In genomic region chr12:14682231-14682630, GRCh38 we compare ENCODE assay signal across 13 cellular contexts. TPM values are rescaled to one million over a fixed set of nuclear protein-coding genes. Genes with fewer than 3 reads are reported as not detected.
DNase-seq lines count a peak whose midpoint lies in the region; ATAC-seq and TF ChIP-seq lines count a peak whose summit lies in the region.
"Not testable (repeated sequence)": the region's sequence is repeated elsewhere in the genome, so short reads cannot be mapped to it uniquely, and the experiment has no call there.
"Had no signal": no experiment of that assay in that cellular context is flagged by ENCODE, and none has a peak within 500 bp of the region (broad histone marks: within the 10 kb centered on the region; RNA-seq: fewer than 3 reads in every experiment).

No MANE protein-coding gene starts in this region.

- not testable (repeated sequence) for H3K36me3 Mint-ChIP-seq in activated CD4-positive, alpha-beta T cell treated with anti-CD3 and anti-CD28 coated beads for 36 hours (ENCODE audit: low read depth); activated CD4-positive, alpha-beta memory T cell treated with anti-CD3 and anti-CD28 coated beads for 36 hours; activated T-cell treated with anti-CD3 and anti-CD28 coated beads, Interleukin-2, amount 50 U/mL, for 24 hours (ENCODE audit: low read depth); activated T-helper 17 cell treated with anti-CD3 and anti-CD28 coated beads, Interleukin-2, amount 50 U/mL, for 72 hours (ENCODE audit: low read depth); activated naive CD4-positive, alpha-beta T cell treated with anti-CD3 and anti-CD28 coated beads, Interleukin-2, amount 50 U/mL, for 72 hours; nephron progenitor cell (ENCODE audit: low read depth)

- H3K4me3 Mint-ChIP-seq in activated CD4-positive, alpha-beta T cell treated with anti-CD3 and anti-CD28 coated beads for 36 hours; activated CD4-positive, alpha-beta memory T cell treated with anti-CD3 and anti-CD28 coated beads for 36 hours; activated T-cell treated with anti-CD3 and anti-CD28 coated beads, Interleukin-2, amount 50 U/mL, for 24 hours; activated T-helper 17 cell treated with anti-CD3 and anti-CD28 coated beads, Interleukin-2, amount 50 U/mL, for 72 hours; nephron progenitor cell: not testable (repeated sequence)

- CTCF ChIA-PET in activated CD4-positive, alpha-beta T cell treated with anti-CD3 and anti-CD28 coated beads for 36 hours (lab: Charles Lee), result interaction anchor here (1.2 kb wide), 1 partner anchor 34 kb away, joined by 3 read pairs; no protein-coding TSS in a partner anchor
- CTCF ChIA-PET in activated CD4-positive, alpha-beta memory T cell treated with anti-CD3 and anti-CD28 coated beads for 36 hours (lab: Charles Lee), result not testable (repeated sequence)

- not testable (repeated sequence) for H3K27ac Mint-ChIP-seq in activated CD4-positive, alpha-beta T cell treated with anti-CD3 and anti-CD28 coated beads for 36 hours; activated CD4-positive, alpha-beta memory T cell treated with anti-CD3 and anti-CD28 coated beads for 36 hours; activated T-helper 17 cell treated with anti-CD3 and anti-CD28 coated beads, Interleukin-2, amount 50 U/mL, for 72 hours; activated naive CD4-positive, alpha-beta T cell treated with anti-CD3 and anti-CD28 coated beads, Interleukin-2, amount 50 U/mL, for 72 hours
- H3K27ac Mint-ChIP-seq in activated T-cell treated with anti-CD3 and anti-CD28 coated beads, Interleukin-2, amount 50 U/mL, for 24 hours, result peak overlapping the region; percentile 19
- peak overlapping the region; percentile 54 for H3K27ac Mint-ChIP-seq in nephron progenitor cell

- H3K9me3 Mint-ChIP-seq in activated CD4-positive, alpha-beta T cell treated with anti-CD3 and anti-CD28 coated beads for 36 hours (ENCODE audit: low read depth); activated CD4-positive, alpha-beta memory T cell treated with anti-CD3 and anti-CD28 coated beads for 36 hours; activated T-cell treated with anti-CD3 and anti-CD28 coated beads, Interleukin-2, amount 50 U/mL, for 24 hours; activated T-helper 17 cell treated with anti-CD3 and anti-CD28 coated beads, Interleukin-2, amount 50 U/mL, for 72 hours; activated naive CD4-positive, alpha-beta T cell treated with anti-CD3 and anti-CD28 coated beads, Interleukin-2, amount 50 U/mL, for 72 hours; nephron progenitor cell: not testable (repeated sequence)

- H3K4me1 Mint-ChIP-seq in activated CD4-positive, alpha-beta T cell treated with anti-CD3 and anti-CD28 coated beads for 36 hours, result peaks cover 18% of the 10 kb centered on the region
- H3K4me1 Mint-ChIP-seq in activated CD4-positive, alpha-beta memory T cell treated with anti-CD3 and anti-CD28 coated beads for 36 hours (ENCODE audit: low read depth); activated T-helper 17 cell treated with anti-CD3 and anti-CD28 coated beads, Interleukin-2, amount 50 U/mL, for 72 hours; nephron progenitor cell: not testable (repeated sequence)
- peaks cover 17% of the 10 kb centered on the region for H3K4me1 Mint-ChIP-seq in activated T-cell treated with anti-CD3 and anti-CD28 coated beads, Interleukin-2, amount 50 U/mL, for 24 hours (ENCODE audit: low read depth)

- POLR2A ChIA-PET in activated CD4-positive, alpha-beta T cell treated with anti-CD3 and anti-CD28 coated beads for 36 hours (lab: Charles Lee); activated CD4-positive, alpha-beta memory T cell treated with anti-CD3 and anti-CD28 coated beads for 36 hours (lab: Charles Lee): not testable (repeated sequence)

- TF ChIP-seq CTCF in nephron progenitor cell (IDR thresholded peaks at IDR 0.05), result not testable (repeated sequence)

- H3K27me3 Mint-ChIP-seq in activated CD4-positive, alpha-beta T cell treated with anti-CD3 and anti-CD28 coated beads for 36 hours; activated CD4-positive, alpha-beta memory T cell treated with anti-CD3 and anti-CD28 coated beads for 36 hours; activated T-cell treated with anti-CD3 and anti-CD28 coated beads, Interleukin-2, amount 50 U/mL, for 24 hours; activated T-helper 17 cell treated with anti-CD3 and anti-CD28 coated beads, Interleukin-2, amount 50 U/mL, for 72 hours: not testable (repeated sequence)
- H3K27me3 Mint-ChIP-seq in nephron progenitor cell (ENCODE audit: low read depth, poor library complexity), result peaks cover 12% of the 10 kb centered on the region

- peak; percentile 64 for ATAC-seq in activated CD4-positive, alpha-beta T cell treated with anti-CD3 and anti-CD28 coated beads for 36 hours
- ATAC-seq in activated T-helper 17 cell treated with anti-CD3 and anti-CD28 coated beads, Interleukin-2, amount 50 U/mL, for 72 hours (replicated peaks), result peak; percentile 70
- ATAC-seq in activated naive CD4-positive, alpha-beta T cell treated with anti-CD3 and anti-CD28 coated beads, Interleukin-2, amount 50 U/mL, for 72 hours, result peak; percentile 38 to 73

- peak; percentile 37 for DNase-seq in activated CD4-positive, alpha-beta T cell treated with anti-CD3 and anti-CD28 coated beads for 36 hours
- peak; percentile 14 for DNase-seq in activated CD4-positive, alpha-beta memory T cell treated with anti-CD3 and anti-CD28 coated beads for 36 hours
- not testable (repeated sequence) for DNase-seq in activated T-cell treated with anti-CD3 and anti-CD28 coated beads, Interleukin-2, amount 50 U/mL, for 24 hours; activated naive CD4-positive, alpha-beta T cell treated with anti-CD3 and anti-CD28 coated beads, Interleukin-2, amount 50 U/mL, for 72 hours (ENCODE audit: low spot score in 2 of 2); nephron progenitor cell
- peak; percentile 9 for DNase-seq in stimulated activated CD4-positive, alpha-beta T cell treated with anti-CD3 and anti-CD28 coated beads, Interleukin-1b, Interleukin-23, amount 100 ng/mL, for 48 hours

- intact Hi-C loops in activated CD4-positive, alpha-beta T cell treated with anti-CD3 and anti-CD28 coated beads for 36 hours (cut with DNase I, micrococcal nuclease), result not testable (repeated sequence)
- intact Hi-C loops in activated CD4-positive, alpha-beta memory T cell treated with anti-CD3 and anti-CD28 coated beads for 36 hours (cut with micrococcal nuclease), result loop anchor here (5.0 kb wide), 1 partner anchor 1020 kb away; no protein-coding TSS in a partner anchor

RNA-seq across cellular contexts. Expression of gene GUCY2C, which starts 14.2 kb away (rescaled TPM):
- total RNA-seq in activated CD4-positive, alpha-beta T cell treated with anti-CD3 and anti-CD28 coated beads for 36 hours, result not detected
- not detected for total RNA-seq in activated CD4-positive, alpha-beta memory T cell treated with anti-CD3 and anti-CD28 coated beads for 36 hours
- not detected for total RNA-seq in activated T-helper 17 cell treated with anti-CD3 and anti-CD28 coated beads, Interleukin-2, amount 50 U/mL, for 72 hours
- total RNA-seq in activated naive CD4-positive, alpha-beta T cell treated with anti-CD3 and anti-CD28 coated beads, Interleukin-2, amount 50 U/mL, for 72 hours, result not detected
- total RNA-seq: A673; CD4-positive, alpha-beta memory T cell; CD4-positive, CD25-positive, alpha-beta regulatory T cell; CD8-positive, alpha-beta memory T cell; Daoy; G401 had no signal
